Comparison of ENCODE assay signal across 25 cellular contexts in genomic region chr2:192159764-192160163, GRCh38.
"Had no signal": no experiment of that assay in that cellular context is flagged by ENCODE, and none has a peak within 500 bp of the region (broad histone marks: within the 10 kb centered on the region; RNA-seq: fewer than 3 reads in every experiment).

No MANE protein-coding gene starts in this region.

- DNase-seq: activated CD4-positive, alpha-beta T cell treated with anti-CD3 and anti-CD28 coated beads, Interleukin-2, amount 10 ng/mL, durations not matched to agents 7 days and 5 days; activated CD4-positive, CD25-positive, alpha-beta regulatory T cell treated with anti-CD3 and anti-CD28 coated beads, Interleukin-2, amount 50 U/mL, for 72 hours; activated CD8-positive, alpha-beta memory T cell treated with anti-CD3 and anti-CD28 coated beads, Interleukin-2, amount 10 ng/mL, durations not matched to agents 7 days and 5 days; activated CD8-positive, alpha-beta T cell treated with anti-CD3 and anti-CD28 coated beads for 36 hours; activated gamma-delta T cell; activated naive CD4-positive, alpha-beta T cell treated with anti-CD3 and anti-CD28 coated beads, Interleukin-2, amount 50 U/mL, for 16 hours; activated naive CD8-positive, alpha-beta T cell treated with anti-CD3 and anti-CD28 coated beads, Interleukin-2, amount 50 U/mL, for 24 hours; activated T-cell treated with anti-CD3 and anti-CD28 coated beads for 4 hours; body of pancreas; effector memory CD8-positive, alpha-beta T cell; head of caudate nucleus; hypothalamus; left ventricle myocardium superior; midbrain; natural killer cell; ovary; right cardiac atrium; stimulated activated CD4-positive, alpha-beta T cell treated with anti-CD3 and anti-CD28 coated beads, Interleukin-4, amount 100 ng/mL, for 4 hours; stimulated activated naive CD8-positive, alpha-beta T cell treated with anti-CD3 and anti-CD28 coated beads, Interleukin-15, Interleukin-2, amounts not matched to agents 100 U/mL and 50 U/mL, for 24 hours; T1000; thyroid gland; WERI-Rb-1 had no signal

- ATAC-seq: activated CD8-positive, alpha-beta memory T cell treated with anti-CD3 and anti-CD28 coated beads, Interleukin-2, amount 10 ng/mL, durations not matched to agents 7 days and 5 days; activated naive CD8-positive, alpha-beta T cell treated with anti-CD3 and anti-CD28 coated beads, Interleukin-2, amount 50 U/mL, for 24 hours; body of pancreas; effector memory CD8-positive, alpha-beta T cell; gastroesophageal sphincter; left ventricle myocardium superior; natural killer cell; right cardiac atrium; stimulated activated naive CD8-positive, alpha-beta T cell treated with anti-CD3 and anti-CD28 coated beads, Interleukin-15, Interleukin-2, amounts not matched to agents 100 U/mL and 50 U/mL, for 24 hours had no signal

- H3K27ac ChIP-seq: body of pancreas, cardiac muscle cell, esophagus muscularis mucosa, gastroesophageal sphincter, ovary, thyroid gland, WERI-Rb-1 had no signal
